ENCODE assay signal across 11 cellular contexts in genomic region chr20:19783966-19784401, GRCh38. TPM values are rescaled to one million over a fixed set of nuclear protein-coding genes. Genes with fewer than 3 reads are reported as not detected.
A peak's percentile ranks its signal among the peaks of the same experiment; 100 is the strongest.
DNase-seq lines count a peak whose midpoint lies in the region; ATAC-seq and TF ChIP-seq lines count a peak whose summit lies in the region.
"Had no signal": no experiment of that assay in that cellular context is flagged by ENCODE, and none has a peak within 500 bp of the region (broad histone marks: within the 10 kb centered on the region; RNA-seq: fewer than 3 reads in every experiment).

No MANE protein-coding gene starts in this region.

- intact Hi-C loops in PC-3 (cut with micrococcal nuclease) = loop anchor here (1.0 to 2.0 kb wide), 11 partner anchors 9 to 231 kb away; no protein-coding TSS in a partner anchor

- 0 out of 2 replicates have a peak overlapping the region, but pooled peaks have one; percentile 4 for H2AFZ ChIP-seq in PC-3 (ENCODE audit: low read length)

- H3K9me2 ChIP-seq in PC-3 (replicated peaks; ENCODE audit: low read length) = no peaks in the 10 kb centered on the region

- H3K27ac ChIP-seq in PC-3 (ENCODE audit: low read length) = peak overlapping the region; percentile 91

- H4K20me1 ChIP-seq in PC-3 (ENCODE audit: low read length) = no peaks in the 10 kb centered on the region

- CTCF ChIA-PET in PC-3 (lab: Charles Lee) = interaction anchor here (0.9 to 2.0 kb wide), 4 partner anchors 8 to 191 kb away, joined by 3 to 6 read pairs (median 4); partner anchors contain the start of gene RIN2

- H3K9me3 Mint-ChIP-seq in nephron = peaks cover 7% of the 10 kb centered on the region

- DNase-seq in Daoy (ENCODE audit: low read depth) (peak; percentile 45), PC-3 (peak; percentile 91), NCI-H1105 treated with DMSO at 0.1 percent for 48 hours (lab: John Stamatoyannopoulos, UW) (no peak), KG1 (lab: John Stamatoyannopoulos, UW) (no peak)
- DNase-seq: activated CD4-positive, alpha-beta T cell treated with anti-CD3 and anti-CD28 coated beads for 48 hours; NCI-H524 treated with DMSO at 0.1 percent for 48 hours; stimulated activated CD4-positive, alpha-beta T cell treated with anti-CD3 and anti-CD28 coated beads, Interleukin-2, amount 100 ng/mL, for 48 hours had no signal

- no peaks in the 10 kb centered on the region for H3K27me3 ChIP-seq in PC-3 (ENCODE audit: low read length)

- H3K4me1 Mint-ChIP-seq in nephron = peaks cover 57% of the 10 kb centered on the region

- H3K27ac Mint-ChIP-seq in nephron = peak overlapping the region; percentile 51 to 67 (median 65)

- H3K79me2 ChIP-seq in PC-3 (ENCODE audit: low read length) = no peaks in the 10 kb centered on the region

- H3K9ac ChIP-seq in PC-3 (ENCODE audit: low read length) = peak overlapping the region; percentile 73

- peaks cover 44% of the 10 kb centered on the region for H3K4me1 ChIP-seq in PC-3 (ENCODE audit: insufficient read depth, low read length)

- peaks cover 16% of the 10 kb centered on the region for H3K36me3 ChIP-seq in PC-3 (ENCODE audit: low read depth, low read length)

- H3K4me2 ChIP-seq in PC-3 (ENCODE audit: low read length) = peak overlapping the region; percentile 79

- ATAC-seq in PC-3 = peak; percentile 56
- ATAC-seq in esophagus mucosa = peak; percentile 53
- no peak for ATAC-seq in HG03039 (IDR thresholded peaks at IDR 0.05; ENCODE audit: unreplicated experiment)
- no peak for ATAC-seq in HG02588 (IDR thresholded peaks at IDR 0.05; ENCODE audit: unreplicated experiment)

- H3K4me3 Mint-ChIP-seq in nephron = no peak overlapping the region

- BruUV-seq in PC-3 (replicated peaks; lab: Mats Ljungman, UMichigan) = no TSS peak

- H3K4me3 ChIP-seq in PC-3 (ENCODE audit: low read length) = peak overlapping the region; percentile 31; the same call in 1 of the 2 replicates

- POLR2A ChIA-PET in PC-3 (lab: Charles Lee; ENCODE audit: unreplicated experiment) = interaction anchor here (0.6 to 0.7 kb wide), 2 partner anchors 8 to 193 kb away, joined by 3 to 9 read pairs; no protein-coding TSS in a partner anchor

- TF ChIP-seq CTCF in PC-3 (conservative IDR thresholded peaks at IDR 0.05; ENCODE audit: low read depth, low read length) (no peak), nephron (IDR thresholded peaks at IDR 0.05; ENCODE audit: unreplicated experiment in 3 of 3) (no peak)

- H3K9me3 ChIP-seq in PC-3 (ENCODE audit: low read length) = peaks cover 16% of the 10 kb centered on the region

- peaks cover 5% of the 10 kb centered on the region for H3F3A ChIP-seq in PC-3 (ENCODE audit: low read length, unreplicated experiment)

- peaks cover 19% of the 10 kb centered on the region for H3K36me3 Mint-ChIP-seq in nephron (ENCODE audit: low read depth)

- no peaks in the 10 kb centered on the region for H3K27me3 Mint-ChIP-seq in nephron (ENCODE audit: low read depth)

RNA-seq across cellular contexts. Expression of gene RIN2, which starts 25.9 kb away (rescaled TPM):
- 10.6 and 18.4 TPM in 2 replicates for total RNA-seq in Daoy (2014; rRNA removed; shearing (Covaris generic))
- 64.3 and 69.8 TPM in 2 replicates for total RNA-seq in PC-3 (2014; rRNA removed)
- 42.3 TPM for total RNA-seq in esophagus mucosa

Comparison
In these comparisons a context has a peak if more than half of its experiments do, and no peak if none do; other contexts are left out.
1. DNase-seq: peak in Daoy (single experiment) and PC-3 (single experiment); none in NCI-H1105 treated with DMSO at 0.1 percent for 48 hours (single experiment) and KG1 (single experiment).
2. ATAC-seq: peak in PC-3 (single experiment) and esophagus mucosa (single experiment); none in HG03039 (single experiment) and HG02588 (single experiment).